Comparison of ENCODE assay signal across 1 cellular context in genomic region chr17:68435876-68436842, GRCh38.
TF ChIP-seq lines count a peak whose summit lies in the region.

No MANE protein-coding gene starts in this region.

TF ChIP-seq in HepG2, 621 proteins besides CTCF, POLR2A, EP300 and RAD21 (continued from another document and continues in another):
- TF ChIP-seq PAXIP1 (CRISPR knock-in tag; conservative IDR thresholded peaks at IDR 0.05): no peak
- no peak for TF ChIP-seq THAP8 (CRISPR knock-in tag; IDR thresholded peaks at IDR 0.05; ENCODE audit: borderline replicate concordance)
- TF ChIP-seq ZNF432 (CRISPR knock-in tag; IDR thresholded peaks at IDR 0.05; ENCODE audit: borderline replicate concordance): no peak
- no peak for TF ChIP-seq ZNF263 (CRISPR knock-in tag; IDR thresholded peaks at IDR 0.05)
- no peak for TF ChIP-seq MED1 (CRISPR knock-in tag; IDR thresholded peaks at IDR 0.05)
- TF ChIP-seq ZNF703 (CRISPR knock-in tag; IDR thresholded peaks at IDR 0.05; ENCODE audit: borderline replicate concordance): no peak
- TF ChIP-seq EZH2 (conservative IDR thresholded peaks at IDR 0.05; ENCODE audit: low read depth, low read length): no peak
- TF ChIP-seq MTF1 (CRISPR knock-in tag; IDR thresholded peaks at IDR 0.05): no peak
- peak; percentile 43; the same call in 1 of the 2 replicates for TF ChIP-seq ZNF124 (CRISPR knock-in tag; IDR thresholded peaks at IDR 0.05)
- no peak for TF ChIP-seq PRDM10 (CRISPR knock-in tag; IDR thresholded peaks at IDR 0.05; ENCODE audit: low read depth)
- TF ChIP-seq FOXM1 (CRISPR knock-in tag; IDR thresholded peaks at IDR 0.05): no peak
- peak; percentile 75 for TF ChIP-seq XRCC5 (optimal IDR thresholded peaks at IDR 0.05; ENCODE audit: low read length)
- TF ChIP-seq SMAD3 (CRISPR knock-in tag; IDR thresholded peaks at IDR 0.05): peak; percentile 41; the same call in 1 of the 2 replicates
- TF ChIP-seq FLYWCH1 (CRISPR knock-in tag; IDR thresholded peaks at IDR 0.05): no peak
- no peak for TF ChIP-seq ATF7 (IDR thresholded peaks at IDR 0.05)
- no peak for TF ChIP-seq ATF7 (CRISPR knock-in tag; IDR thresholded peaks at IDR 0.05)
- TF ChIP-seq BCLAF1 (IDR thresholded peaks at IDR 0.05): no peak
- TF ChIP-seq CSRNP2 (CRISPR knock-in tag; conservative IDR thresholded peaks at IDR 0.05; ENCODE audit: low read depth): no peak
- TF ChIP-seq ZBTB1 (CRISPR knock-in tag; IDR thresholded peaks at IDR 0.05; ENCODE audit: borderline replicate concordance): 0 out of 2 replicates have a peak, but pooled peaks have one; percentile 70
- TF ChIP-seq ZC3H13 (CRISPR knock-in tag; IDR thresholded peaks at IDR 0.05): peak; percentile 47; the same call in 1 of the 2 replicates
- TF ChIP-seq ZNF510 (CRISPR knock-in tag; IDR thresholded peaks at IDR 0.05; ENCODE audit: low read depth): no peak
- TF ChIP-seq CEBPZ (IDR thresholded peaks at IDR 0.05; ENCODE audit: low read length): no peak
- TF ChIP-seq HINFP (CRISPR knock-in tag; IDR thresholded peaks at IDR 0.05; ENCODE audit: low read depth): no peak
- no peak for TF ChIP-seq XBP1 (CRISPR knock-in tag; IDR thresholded peaks at IDR 0.05)
- no peak for TF ChIP-seq MTA1 (CRISPR knock-in tag; IDR thresholded peaks at IDR 0.05; ENCODE audit: borderline replicate concordance)
- no peak for TF ChIP-seq YEATS4 (CRISPR knock-in tag; IDR thresholded peaks at IDR 0.05; ENCODE audit: borderline replicate concordance)
- TF ChIP-seq ISL2 (CRISPR knock-in tag; IDR thresholded peaks at IDR 0.05): no peak
- TF ChIP-seq ZNF607 (CRISPR knock-in tag; IDR thresholded peaks at IDR 0.05; ENCODE audit: borderline replicate concordance): no peak
- TF ChIP-seq ZSCAN31 (CRISPR knock-in tag; IDR thresholded peaks at IDR 0.05; ENCODE audit: low read depth): no peak
- TF ChIP-seq SIX4 (CRISPR knock-in tag; IDR thresholded peaks at IDR 0.05): no peak; the same call in 1 of the 2 replicates
- TF ChIP-seq IRX3 (CRISPR knock-in tag; IDR thresholded peaks at IDR 0.05; ENCODE audit: borderline replicate concordance, low read depth): no peak
- TF ChIP-seq ZNF616 (CRISPR knock-in tag; IDR thresholded peaks at IDR 0.05; ENCODE audit: low read depth): no peak
- TF ChIP-seq ZNF839 (CRISPR knock-in tag; IDR thresholded peaks at IDR 0.05; ENCODE audit: borderline replicate concordance): no peak
- no peak for TF ChIP-seq ZNF577 (CRISPR knock-in tag; IDR thresholded peaks at IDR 0.05; ENCODE audit: borderline replicate concordance, low read depth)
- TF ChIP-seq KAT7 (CRISPR knock-in tag; IDR thresholded peaks at IDR 0.05; ENCODE audit: borderline replicate concordance): no peak
